23 cellular contexts compared by ENCODE assay signal in the genomic region with DNA sequence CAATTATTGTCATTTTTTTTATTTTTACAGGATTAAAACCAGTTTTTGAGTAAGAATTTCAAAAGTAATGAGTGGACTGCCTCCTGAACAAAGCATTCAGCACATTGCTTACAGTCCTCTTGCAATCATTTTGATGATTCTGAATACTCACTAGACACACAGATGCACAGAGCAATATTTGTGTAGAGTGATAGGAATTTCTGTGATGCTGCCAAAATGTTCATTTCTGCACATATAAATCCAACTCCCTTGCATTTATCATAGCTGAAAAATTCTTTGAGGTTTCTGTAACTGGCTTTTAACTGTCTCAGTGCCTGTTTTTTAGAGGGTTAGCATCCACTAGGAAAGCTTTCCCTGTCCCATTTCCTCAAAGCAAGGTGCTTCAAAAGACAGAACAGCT.
DNase-seq lines count a peak whose midpoint lies in the region; ATAC-seq and TF ChIP-seq lines count a peak whose summit lies in the region.
"Had no signal": no experiment of that assay in that cellular context is flagged by ENCODE, and none has a peak within 500 bp of the region (broad histone marks: within the 10 kb centered on the region; RNA-seq: fewer than 3 reads in every experiment).

No MANE protein-coding gene starts in this region.

- no peak overlapping the region for H2AK5ac ChIP-seq in IMR-90 (ENCODE audit: low read depth, low read length)

- no peak overlapping the region for H3K4me2 ChIP-seq in IMR-90 (ENCODE audit: low read depth, low read length)

- H4K91ac ChIP-seq in IMR-90 (ENCODE audit: insufficient read depth, low read depth, low read length), result no peak overlapping the region

- no peaks in the 10 kb centered on the region for H3K36me3 Mint-ChIP-seq in brain

- no peaks in the 10 kb centered on the region for H3K36me3 ChIP-seq in IMR-90 (ENCODE audit: control insufficient read depth, insufficient read depth, low read length)
- H3K36me3 ChIP-seq: cardiac muscle cell, ovary, Peyer's patch, right lobe of liver, stomach had no signal

- H3K79me1 ChIP-seq in IMR-90 (ENCODE audit: low read depth in 1 of 2, low read length in 2 of 2), result no peaks in the 10 kb centered on the region

- peak overlapping the region in 4 of 5 experiments; percentile 31 to 73 (median 38) for H3K27ac Mint-ChIP-seq in brain
- H3K27ac Mint-ChIP-seq: activated naive CD4-positive, alpha-beta T cell treated with anti-CD3 and anti-CD28 coated beads for 36 hours had no signal

- H2BK5ac ChIP-seq in IMR-90 (ENCODE audit: low read depth, low read length, poor library complexity, severe bottlenecking), result no peak overlapping the region

- no peak overlapping the region for H2BK120ac ChIP-seq in IMR-90 (ENCODE audit: low read depth, low read length)

- no peak overlapping the region for H2AK9ac ChIP-seq in IMR-90 (replicated peaks; ENCODE audit: low read depth, low read length, poor library complexity)

- no peaks in the 10 kb centered on the region for H3K9me3 ChIP-seq in IMR-90 (ENCODE audit: control insufficient read depth, insufficient read depth, low read length)
- H3K9me3 ChIP-seq: ovary, Peyer's patch, right lobe of liver, stomach had no signal

- TF ChIP-seq POLR2A in IMR-90 (IDR thresholded peaks at IDR 0.05; ENCODE audit: low read depth, low read length), result no peak

- H3K14ac ChIP-seq in IMR-90 (replicated peaks; ENCODE audit: low read depth, low read length), result no peak overlapping the region

- H3K27me3 ChIP-seq in IMR-90 (ENCODE audit: control insufficient read depth, insufficient read depth, low read length), result no peaks in the 10 kb centered on the region
- H3K27me3 ChIP-seq: cardiac muscle cell, ovary, Peyer's patch, right lobe of liver, stomach had no signal

- POLR2A ChIA-PET in IMR-90 (lab: Charles Lee; ENCODE audit: unreplicated experiment), result no interaction called here

- CTCF ChIA-PET in IMR-90 (lab: Yijun Ruan, JAX), result no interaction called here

- BruUV-seq in IMR-90 (replicated peaks; lab: Mats Ljungman, UMichigan), result no TSS peak

- H3K27me3 Mint-ChIP-seq in brain, result no peaks in the 10 kb centered on the region

- H4K8ac ChIP-seq in IMR-90 (ENCODE audit: low read depth in 2 of 2, low read length in 2 of 2), result no peak overlapping the region

- no peak overlapping the region for H3K56ac ChIP-seq in IMR-90 (ENCODE audit: extremely low read depth, insufficient read depth, low read length)

- TF ChIP-seq CTCF in AG09309 (IDR thresholded peaks at IDR 0.05; ENCODE audit: control insufficient read depth, insufficient read depth, low read depth, low read length, missing control alignments) (no peak), IMR-90 (conservative IDR thresholded peaks at IDR 0.05; ENCODE audit: low read depth, low read length) (no peak), brain (conservative IDR thresholded peaks at IDR 0.05) (no peak)

- H4K5ac ChIP-seq in IMR-90 (ENCODE audit: low read depth, low read length), result no peak overlapping the region

- H3K4me3 Mint-ChIP-seq in brain, result peak overlapping the region in 2 of 5 experiments; percentile 17 to 30
- H3K4me3 Mint-ChIP-seq: activated naive CD4-positive, alpha-beta T cell treated with anti-CD3 and anti-CD28 coated beads for 36 hours had no signal

- H4K20me1 ChIP-seq in IMR-90 (ENCODE audit: insufficient read depth, low read length), result no peaks in the 10 kb centered on the region

- no peak overlapping the region for H2BK15ac ChIP-seq in IMR-90 (ENCODE audit: low read depth, low read length)

- peaks cover 3% of the 10 kb centered on the region for H3K4me1 ChIP-seq in IMR-90 (ENCODE audit: control insufficient read depth, insufficient read depth, low read length)
- H3K4me1 ChIP-seq: Peyer's patch, right lobe of liver, stomach had no signal

- no peak for TF ChIP-seq RAD21 in IMR-90 (IDR thresholded peaks at IDR 0.05; ENCODE audit: low read length)

- H3K9me1 ChIP-seq in IMR-90 (ENCODE audit: insufficient read depth, low read length), result peaks cover 3% of the 10 kb centered on the region; the same call in 1 of the 2 replicates

- H3K23ac ChIP-seq in IMR-90 (ENCODE audit: low read depth, low read length), result no peak overlapping the region

- no peak overlapping the region for H3K9ac ChIP-seq in IMR-90 (ENCODE audit: low read depth, low read length)

- no peak overlapping the region for H3K4me3 ChIP-seq in AG09309 (ENCODE audit: control insufficient read depth, low read depth, low read length)
- H3K4me3 ChIP-seq in IMR-90 (ENCODE audit: insufficient read depth, low read depth, low read length), result no peak overlapping the region
- H3K4me3 ChIP-seq: cardiac muscle cell, GM12878, K562, ovary, Peyer's patch, right lobe of liver, stomach had no signal

- no peak overlapping the region for H2AFZ ChIP-seq in IMR-90 (replicated peaks; ENCODE audit: low read length, poor library complexity)

- DNase-seq in AG09309 (ENCODE audit: low read depth) (peak; percentile 82), IMR-90 (peak; percentile 85), iris pigment epithelial cell (ENCODE audit: low read depth) (peak; percentile 88), NCI-H524 treated with DMSO at 0.1 percent for 48 hours (lab: John Stamatoyannopoulos, UW) (no peak), NCI-H1105 treated with DMSO at 0.1 percent for 48 hours (lab: John Stamatoyannopoulos, UW) (no peak)
- DNase-seq: activated naive CD4-positive, alpha-beta T cell treated with anti-CD3 and anti-CD28 coated beads for 36 hours; effector memory CD4-positive, alpha-beta T cell; foreskin melanocyte; left ventricle myocardium superior; NCI-H1048; NCI-H774; ovary; Peyer's patch; right lobe of liver; stimulated activated CD4-positive, alpha-beta T cell treated with anti-CD3 and anti-CD28 coated beads, Interleukin-1b, Interleukin-23, amount 100 ng/mL, for 48 hours; stomach; SW 1271 had no signal

- ATAC-seq in IMR-90 (ENCODE audit: low read depth) (peak; percentile 81), HG02938 (IDR thresholded peaks at IDR 0.05; ENCODE audit: unreplicated experiment) (no peak), HG03354 (IDR thresholded peaks at IDR 0.05; ENCODE audit: poor library complexity, severe bottlenecking, unreplicated experiment) (no peak)
- ATAC-seq: GM12878, K562, left ventricle myocardium superior, right lobe of liver had no signal

- H3K4ac ChIP-seq in IMR-90 (ENCODE audit: low read depth, low read length), result no peak overlapping the region

- intact Hi-C loops in IMR-90 (cut with micrococcal nuclease), result no loop called here

- H3K9me3 Mint-ChIP-seq in brain, result no peaks in the 10 kb centered on the region

- in situ Hi-C loops in IMR-90 (cut with MboI; ENCODE audit: low sequenced_read_pairs), result no loop called here

- H3K18ac ChIP-seq in IMR-90 (ENCODE audit: low read depth, low read length), result no peak overlapping the region

- H2BK20ac ChIP-seq in IMR-90 (ENCODE audit: low read depth, low read length), result no peak overlapping the region; the same call in 1 of the 2 replicates

- peaks cover 14% of the 10 kb centered on the region for H3K4me1 Mint-ChIP-seq in brain

- dilution Hi-C loops in IMR-90 (cut with HindIII; ENCODE audit: low sequenced_read_pairs, unreplicated experiment), result no loop called here

- no peak overlapping the region for H3K27ac ChIP-seq in IMR-90 (ENCODE audit: insufficient read depth, low read length)
- H3K27ac ChIP-seq: cardiac muscle cell, ovary, Peyer's patch, right lobe of liver, stomach had no signal

TF ChIP-seq in IMR-90, 13 proteins besides CTCF, POLR2A, EP300 and RAD21:
- TF ChIP-seq FOS (IDR thresholded peaks at IDR 0.05; ENCODE audit: low read depth, low read length) (no peak), SMC3 (IDR thresholded peaks at IDR 0.05; ENCODE audit: low read depth, low read length) (no peak), MAFK (IDR thresholded peaks at IDR 0.05; ENCODE audit: low read depth, low read length) (no peak), USF2 (IDR thresholded peaks at IDR 0.05; ENCODE audit: low read depth, low read length) (no peak), RFX5 (IDR thresholded peaks at IDR 0.05; ENCODE audit: low read depth, low read length) (no peak), MAZ (IDR thresholded peaks at IDR 0.05; ENCODE audit: borderline replicate concordance, low read depth, low read length) (no peak), BHLHE40 (IDR thresholded peaks at IDR 0.05; ENCODE audit: low read depth, low read length) (no peak), RCOR1 (IDR thresholded peaks at IDR 0.05; ENCODE audit: insufficient replicate concordance, low read length) (no peak)
TF ChIP-seq in IMR-90: peak in this region for 0.

Comparison
In these comparisons a context has a peak if more than half of its experiments do, and no peak if none do; other contexts are left out.
1. DNase-seq: peak in AG09309 (single experiment), IMR-90 (single experiment) and iris pigment epithelial cell (single experiment); none in NCI-H524 treated with DMSO at 0.1 percent for 48 hours (single experiment) and NCI-H1105 treated with DMSO at 0.1 percent for 48 hours (single experiment).